In genomic region chr15:23642413-23643044, GRCh38 we compare ENCODE assay signal across 9 cellular contexts. TPM values are rescaled to one million over a fixed set of nuclear protein-coding genes. Genes with fewer than 3 reads are reported as not detected.
A peak's percentile ranks its signal among the peaks of the same experiment; 100 is the strongest.
DNase-seq lines count a peak whose midpoint lies in the region; ATAC-seq, FAIRE-seq and TF ChIP-seq lines count a peak whose summit lies in the region.
"Had no signal": no experiment of that assay in that cellular context is flagged by ENCODE, and none has a peak within 500 bp of the region (broad histone marks: within the 10 kb centered on the region; RNA-seq: fewer than 3 reads in every experiment).

No MANE protein-coding gene starts in this region.

- ATAC-seq in HG02610 (IDR thresholded peaks at IDR 0.05; ENCODE audit: unreplicated experiment): peak; percentile 72
- ATAC-seq in activated CD8-positive, alpha-beta memory T cell treated with anti-CD3 and anti-CD28 coated beads, Interleukin-2, amount 10 ng/mL, durations not matched to agents 7 days and 5 days: no peak

- no peak for FAIRE-seq in D721Med (lab: Jason Lieb, UNC)

- no peaks in the 10 kb centered on the region for H3K79me2 ChIP-seq in neural progenitor cell (ENCODE audit: low read depth)

- no peak overlapping the region for H3K27ac ChIP-seq in neural progenitor cell

- TF ChIP-seq CTCF in D721Med (IDR thresholded peaks at IDR 0.05; ENCODE audit: insufficient read depth, missing control alignments): peak; percentile 94
- peak; percentile 64 for TF ChIP-seq CTCF in fibroblast of villous mesenchyme (IDR thresholded peaks at IDR 0.05; ENCODE audit: insufficient read depth, low read depth, low read length)
- TF ChIP-seq CTCF in neural progenitor cell (IDR thresholded peaks at IDR 0.05): peak; percentile 83

- H3K4me3 ChIP-seq in fibroblast of villous mesenchyme (ENCODE audit: low read depth, low read length): no peak overlapping the region
- no peak overlapping the region for H3K4me3 ChIP-seq in neural progenitor cell

- H3K36me3 ChIP-seq in neural progenitor cell: no peaks in the 10 kb centered on the region

- no peaks in the 10 kb centered on the region for H3K36me3 Mint-ChIP-seq in activated CD8-positive, alpha-beta memory T cell treated with anti-CD3 and anti-CD28 coated beads, Interleukin-2, amount 10 ng/mL, durations not matched to agents 7 days and 5 days
- H3K36me3 Mint-ChIP-seq in neural progenitor cell: no peaks in the 10 kb centered on the region

- H3K9me3 ChIP-seq in neural progenitor cell (ENCODE audit: low read depth): no peaks in the 10 kb centered on the region

- no peaks in the 10 kb centered on the region for H3K4me1 Mint-ChIP-seq in activated CD8-positive, alpha-beta memory T cell treated with anti-CD3 and anti-CD28 coated beads, Interleukin-2, amount 10 ng/mL, durations not matched to agents 7 days and 5 days
- H3K4me1 Mint-ChIP-seq in neural progenitor cell: peaks cover 5% of the 10 kb centered on the region

- no peak overlapping the region for H3K4me3 Mint-ChIP-seq in activated CD8-positive, alpha-beta memory T cell treated with anti-CD3 and anti-CD28 coated beads, Interleukin-2, amount 10 ng/mL, durations not matched to agents 7 days and 5 days
- H3K4me3 Mint-ChIP-seq in neural progenitor cell: no peak overlapping the region

- no peaks in the 10 kb centered on the region for H3K9me3 Mint-ChIP-seq in activated CD8-positive, alpha-beta memory T cell treated with anti-CD3 and anti-CD28 coated beads, Interleukin-2, amount 10 ng/mL, durations not matched to agents 7 days and 5 days (ENCODE audit: low read depth)
- H3K9me3 Mint-ChIP-seq in neural progenitor cell: peaks cover 20% of the 10 kb centered on the region

- H3K27ac Mint-ChIP-seq in activated CD8-positive, alpha-beta memory T cell treated with anti-CD3 and anti-CD28 coated beads, Interleukin-2, amount 10 ng/mL, durations not matched to agents 7 days and 5 days: no peak overlapping the region
- H3K27ac Mint-ChIP-seq in neural progenitor cell: no peak overlapping the region

- no peaks in the 10 kb centered on the region for H3K27me3 ChIP-seq in neural progenitor cell

- H3F3A ChIP-seq in neural progenitor cell (ENCODE audit: low read depth): no peaks in the 10 kb centered on the region

- no peaks in the 10 kb centered on the region for H3K4me1 ChIP-seq in neural progenitor cell

- H2AFZ ChIP-seq in neural progenitor cell (replicated peaks): no peak overlapping the region

- no peak overlapping the region for H3K9ac ChIP-seq in neural progenitor cell

- CTCF ChIA-PET in activated CD8-positive, alpha-beta memory T cell treated with anti-CD3 and anti-CD28 coated beads, Interleukin-2, amount 10 ng/mL, durations not matched to agents 7 days and 5 days (lab: Charles Lee): interaction anchor here (1.1 to 1.2 kb wide), 2 partner anchors 13 to 1866 kb away, joined by 3 read pairs; no protein-coding TSS in a partner anchor

- no peaks in the 10 kb centered on the region for H3K27me3 Mint-ChIP-seq in activated CD8-positive, alpha-beta memory T cell treated with anti-CD3 and anti-CD28 coated beads, Interleukin-2, amount 10 ng/mL, durations not matched to agents 7 days and 5 days
- peaks cover 6% of the 10 kb centered on the region for H3K27me3 Mint-ChIP-seq in neural progenitor cell (ENCODE audit: insufficient read depth, low read depth)

- DNase-seq in D721Med (ENCODE audit: insufficient read length, low spot score) (peak; percentile 42), NCI-H446 treated with DMSO at 0.1 percent for 48 hours (lab: John Stamatoyannopoulos, UW) (peak; percentile 2), fibroblast of villous mesenchyme (ENCODE audit: low read depth) (peak; percentile 44), neural progenitor cell (ENCODE audit: low spot score) (peak; percentile 73), OCI-M2 (lab: John Stamatoyannopoulos, UW; ENCODE audit: unreplicated experiment) (no peak), mesenteric fat pad (ENCODE audit: low spot score) (no peak)
- DNase-seq in activated CD8-positive, alpha-beta memory T cell treated with anti-CD3 and anti-CD28 coated beads, Interleukin-2, amount 10 ng/mL, durations not matched to agents 7 days and 5 days: peak; percentile 51

- no peaks in the 10 kb centered on the region for H4K20me1 ChIP-seq in neural progenitor cell (ENCODE audit: low read depth)

- H3K4me2 ChIP-seq in neural progenitor cell: no peak overlapping the region

RNA-seq across cellular contexts. Expression of gene MAGEL2, which starts 5.1 kb away (rescaled TPM):
- not detected for total RNA-seq in activated CD8-positive, alpha-beta memory T cell treated with anti-CD3 and anti-CD28 coated beads, Interleukin-2, amount 10 ng/mL, durations not matched to agents 7 days and 5 days
- total RNA-seq in fibroblast of villous mesenchyme (not detected in 2 replicates), neural progenitor cell (ENCODE audit: low replicate concordance) (2.5 and 2.6 TPM in 2 replicates), mesenteric fat pad (0.32 TPM)
- total RNA-seq: T-helper 1 cell treated with Interleukin-12 subunit alpha and Interleukin-12 subunit beta and Interleukin-4 antibody, amounts not matched to agents 30 ng/mL and 1 ng/mL, for 36 hours had no signal

RNA-seq across cellular contexts. Expression of gene NDN, which starts 44.6 kb away (rescaled TPM):
- 1 to 10 TPM; 1.3 to 1.6 TPM for total RNA-seq in activated CD8-positive, alpha-beta memory T cell treated with anti-CD3 and anti-CD28 coated beads, Interleukin-2, amount 10 ng/mL, durations not matched to agents 7 days and 5 days
- 35.1 and 51.0 TPM in 2 replicates for total RNA-seq in fibroblast of villous mesenchyme
- 70.9 and 89.2 TPM in 2 replicates for total RNA-seq in neural progenitor cell (ENCODE audit: low replicate concordance)
- 49.5 TPM for total RNA-seq in mesenteric fat pad

Comparison
In these comparisons a context has a peak if more than half of its experiments do, and no peak if none do; other contexts are left out.
1. DNase-seq: peak in D721Med (single experiment), NCI-H446 treated with DMSO at 0.1 percent for 48 hours (single experiment), activated CD8-positive, alpha-beta memory T cell treated with anti-CD3 and anti-CD28 coated beads, Interleukin-2, amount 10 ng/mL, durations not matched to agents 7 days and 5 days (single experiment), fibroblast of villous mesenchyme (single experiment) and neural progenitor cell (single experiment); none in OCI-M2 (single experiment) and mesenteric fat pad (single experiment).
2. RNA of gene NDN, which starts 44.6 kb away (total RNA-seq): 70.9 to 89.2 TPM in neural progenitor cell, 35.1 to 51.0 TPM in fibroblast of villous mesenchyme and 49.5 TPM in mesenteric fat pad (single experiment); 1.3 to 1.6 TPM in activated CD8-positive, alpha-beta memory T cell treated with anti-CD3 and anti-CD28 coated beads, Interleukin-2, amount 10 ng/mL, durations not matched to agents 7 days and 5 days; every median in the first group is over 10 times any median in the second.
3. Peak in every context shown above with its lines, with median percentiles within 50 percentile points of each other: CTCF ChIP-seq.